Comparison of ENCODE assay signal across 1 cellular context in the genomic region with DNA sequence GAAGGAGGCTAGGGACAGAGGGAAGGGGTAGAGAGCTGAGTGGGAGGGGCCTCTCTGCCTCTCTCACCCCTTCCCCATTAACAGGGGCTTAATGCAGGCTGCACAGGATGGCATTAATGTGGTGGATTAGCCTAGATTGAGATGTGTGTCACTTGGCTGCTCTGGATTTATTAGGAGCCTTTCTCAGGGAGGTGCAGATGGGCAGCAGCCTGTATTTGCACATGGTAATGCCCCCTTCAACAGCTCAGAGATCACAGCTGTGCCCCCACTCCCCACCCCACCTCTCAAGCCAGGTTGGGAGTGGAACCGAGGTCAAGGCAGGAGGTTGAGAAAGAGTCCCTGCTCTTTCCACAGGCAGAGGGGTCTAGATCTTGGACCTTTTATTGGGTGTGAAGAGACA.
TF ChIP-seq lines count a peak whose summit lies in the region.

No MANE protein-coding gene starts in this region.

TF ChIP-seq in SK-N-SH treated with all-trans-retinoic acid at 6 μM for 48 hours, 23 proteins besides CTCF, POLR2A, EP300 and RAD21 (continued from another document):
- TF ChIP-seq ZC3H10 (CRISPR knock-in tag; IDR thresholded peaks at IDR 0.05) = no peak
